In genomic region chr21:44315691-44316208, GRCh38 we compare ENCODE assay signal across 26 cellular contexts. TPM values are rescaled to one million over a fixed set of nuclear protein-coding genes. Genes with fewer than 3 reads are reported as not detected.
DNase-seq lines count a peak whose midpoint lies in the region; ATAC-seq and TF ChIP-seq lines count a peak whose summit lies in the region.
"Had no signal": no experiment of that assay in that cellular context is flagged by ENCODE, and none has a peak within 500 bp of the region (broad histone marks: within the 10 kb centered on the region; RNA-seq: fewer than 3 reads in every experiment).

No MANE protein-coding gene starts in this region.

- no peak overlapping the region for H3K14ac ChIP-seq in H9 (ENCODE audit: insufficient read depth, low read length)

- WGBS in H9 (ENCODE audit: extremely low coverage, insufficient read length, low lambda C conversion rate), result no CpG with 5 or more reads among the region's 16 CpGs

- peaks cover 92% of the 10 kb centered on the region for H3K36me3 ChIP-seq in HUES6 (ENCODE audit: control insufficient read depth, insufficient read depth, low read length)
- H3K36me3 ChIP-seq in iPS-15b (ENCODE audit: control insufficient read depth, insufficient read depth, low read length), result peaks cover 64% of the 10 kb centered on the region

- H2AFZ ChIP-seq in H9 (ENCODE audit: low read length), result no peak overlapping the region

- no peak overlapping the region for H4K8ac ChIP-seq in H9 (replicated peaks; ENCODE audit: insufficient read length, low read depth, low read length)

- H3K9me3 ChIP-seq in HUES6 (ENCODE audit: control insufficient read depth, insufficient read depth, low read depth, low read length) (no peaks in the 10 kb centered on the region), iPS-15b (ENCODE audit: control insufficient read depth, insufficient read depth, low read length) (no peaks in the 10 kb centered on the region), H9 (ENCODE audit: control insufficient read depth, low read depth, low read length) (no peaks in the 10 kb centered on the region)

- no peak overlapping the region for H3K27ac Mint-ChIP-seq in activated CD8-positive, alpha-beta T cell treated with anti-CD3 and anti-CD28 coated beads, Interleukin-2, amount 10 ng/mL, durations not matched to agents 7 days and 5 days
- H3K27ac Mint-ChIP-seq in activated CD8-positive, alpha-beta T cell treated with anti-CD3 and anti-CD28 coated beads for 36 hours, result no peak overlapping the region
- H3K27ac Mint-ChIP-seq in WTC11 (0 out of 2 replicates have a peak overlapping the region, but pooled peaks have one; percentile 8), H9 (peak overlapping the region in 1 of 3 experiments; percentile 89; a peak in 2 of 7 replicates)

- no peaks in the 10 kb centered on the region for H3K79me2 ChIP-seq in H9 (ENCODE audit: insufficient read depth, low read length)

- no peaks in the 10 kb centered on the region for H3K9me3 Mint-ChIP-seq in activated CD8-positive, alpha-beta T cell treated with anti-CD3 and anti-CD28 coated beads, Interleukin-2, amount 10 ng/mL, durations not matched to agents 7 days and 5 days (ENCODE audit: insufficient read depth)
- H3K9me3 Mint-ChIP-seq in activated CD8-positive, alpha-beta T cell treated with anti-CD3 and anti-CD28 coated beads for 36 hours, result no peaks in the 10 kb centered on the region
- no peaks in the 10 kb centered on the region for H3K9me3 Mint-ChIP-seq in WTC11
- H3K9me3 Mint-ChIP-seq in H9, result no peaks in the 10 kb centered on the region
- H3K9me3 Mint-ChIP-seq: CD8-positive, alpha-beta memory T cell had no signal

- H3K27ac ChIP-seq in HUES6 (ENCODE audit: low read depth, low read length), result peak overlapping the region; percentile 77
- no peak overlapping the region for H3K27ac ChIP-seq in H9 (ENCODE audit: insufficient read length, low read depth, low read length)
- H3K27ac ChIP-seq: C4-2B, HL-60, SK-N-MC had no signal

- CTCF ChIA-PET in activated CD8-positive, alpha-beta T cell treated with anti-CD3 and anti-CD28 coated beads, Interleukin-2, amount 10 ng/mL, durations not matched to agents 7 days and 5 days (lab: Charles Lee), result interaction anchor here (0.9 kb wide), 1 partner anchor 17 kb away, joined by 3 read pairs; no protein-coding TSS in a partner anchor
- CTCF ChIA-PET in activated CD8-positive, alpha-beta T cell treated with anti-CD3 and anti-CD28 coated beads for 36 hours (lab: Charles Lee), result no interaction called here
- CTCF ChIA-PET in WTC11 (lab: Charles Lee), result interaction anchor here (1.3 kb wide), 1 partner anchor 13 kb away, joined by 4 read pairs; no protein-coding TSS in a partner anchor

- H3K27me3 Mint-ChIP-seq in activated CD8-positive, alpha-beta T cell treated with anti-CD3 and anti-CD28 coated beads, Interleukin-2, amount 10 ng/mL, durations not matched to agents 7 days and 5 days (ENCODE audit: low read depth), result no peaks in the 10 kb centered on the region
- no peaks in the 10 kb centered on the region for H3K27me3 Mint-ChIP-seq in activated CD8-positive, alpha-beta T cell treated with anti-CD3 and anti-CD28 coated beads for 36 hours
- H3K27me3 Mint-ChIP-seq in WTC11 (ENCODE audit: low read depth), result no peaks in the 10 kb centered on the region
- no peaks in the 10 kb centered on the region for H3K27me3 Mint-ChIP-seq in H9 (ENCODE audit: low read depth)

- H2BK12ac ChIP-seq in H9 (ENCODE audit: insufficient read length, low read depth, low read length), result no peak overlapping the region

- no peak overlapping the region for H2BK120ac ChIP-seq in H9 (ENCODE audit: low read depth, low read length, poor library complexity, severe bottlenecking)

- no peaks in the 10 kb centered on the region for H3K4me1 Mint-ChIP-seq in activated CD8-positive, alpha-beta T cell treated with anti-CD3 and anti-CD28 coated beads, Interleukin-2, amount 10 ng/mL, durations not matched to agents 7 days and 5 days (ENCODE audit: low read depth)
- H3K4me1 Mint-ChIP-seq in activated CD8-positive, alpha-beta T cell treated with anti-CD3 and anti-CD28 coated beads for 36 hours (ENCODE audit: low read depth), result no peaks in the 10 kb centered on the region
- no peaks in the 10 kb centered on the region for H3K4me1 Mint-ChIP-seq in WTC11
- no peaks in the 10 kb centered on the region for H3K4me1 Mint-ChIP-seq in H9

- H4K91ac ChIP-seq in H9 (ENCODE audit: insufficient read length, low read depth, low read length), result no peak overlapping the region

- H3K36me3 Mint-ChIP-seq in activated CD8-positive, alpha-beta T cell treated with anti-CD3 and anti-CD28 coated beads, Interleukin-2, amount 10 ng/mL, durations not matched to agents 7 days and 5 days (ENCODE audit: low read depth), result peaks cover 20% of the 10 kb centered on the region
- peaks cover 9% of the 10 kb centered on the region for H3K36me3 Mint-ChIP-seq in activated CD8-positive, alpha-beta T cell treated with anti-CD3 and anti-CD28 coated beads for 36 hours (ENCODE audit: low read depth)
- H3K36me3 Mint-ChIP-seq in WTC11 (peaks cover 12% of the 10 kb centered on the region), H9 (ENCODE audit: insufficient read depth in 1 of 3, low read depth in 3 of 3) (peaks cover 8 to 27% (median 25%) of the 10 kb centered on the region in 3 experiments)

- no peak overlapping the region for H3K18ac ChIP-seq in H9 (ENCODE audit: insufficient read length, low read depth, low read length)

- no peaks in the 10 kb centered on the region for H3K23me2 ChIP-seq in H9 (ENCODE audit: insufficient read length, low read depth, low read length, poor library complexity, severe bottlenecking)

- no peak overlapping the region for H3T11ph ChIP-seq in H9 (ENCODE audit: low read length)

- no peak overlapping the region for H3K4me2 ChIP-seq in H9 (ENCODE audit: insufficient read depth, insufficient read length, low read length)

- no peaks in the 10 kb centered on the region for H3K4me1 ChIP-seq in HUES6 (ENCODE audit: control insufficient read depth, insufficient read depth, low read length)
- no peaks in the 10 kb centered on the region for H3K4me1 ChIP-seq in iPS-15b (ENCODE audit: control insufficient read depth, insufficient read depth, low read length)
- no peaks in the 10 kb centered on the region for H3K4me1 ChIP-seq in H9 (ENCODE audit: insufficient read depth, low read length)

- no peak overlapping the region for H3K56ac ChIP-seq in H9 (ENCODE audit: insufficient read length, low read depth, low read length)

- intact Hi-C loops in activated CD8-positive, alpha-beta T cell treated with anti-CD3 and anti-CD28 coated beads for 36 hours (cut with micrococcal nuclease), result no loop called here

- no peaks in the 10 kb centered on the region for H3K27me3 ChIP-seq in HUES6 (ENCODE audit: control insufficient read depth, insufficient read depth, low read length)
- H3K27me3 ChIP-seq in iPS-15b (ENCODE audit: control insufficient read depth, insufficient read depth, low read length), result no peaks in the 10 kb centered on the region
- H3K27me3 ChIP-seq in H9 (ENCODE audit: insufficient read depth, low read length), result no peaks in the 10 kb centered on the region

- H3K4me3 ChIP-seq in HUES6 (ENCODE audit: low read depth, low read length) (no peak overlapping the region), iPS-15b (ENCODE audit: low read depth, low read length) (no peak overlapping the region)
- H3K4me3 ChIP-seq: SK-N-MC had no signal

- POLR2A ChIA-PET in activated CD8-positive, alpha-beta T cell treated with anti-CD3 and anti-CD28 coated beads, Interleukin-2, amount 10 ng/mL, durations not matched to agents 7 days and 5 days (lab: Charles Lee), result no interaction called here
- POLR2A ChIA-PET in activated CD8-positive, alpha-beta T cell treated with anti-CD3 and anti-CD28 coated beads for 36 hours (lab: Charles Lee), result interaction anchor here (0.9 to 2.0 kb wide), 4 partner anchors 13 to 23 kb away, joined by 3 to 11 read pairs (median 4); partner anchors contain the start of gene CFAP410
- POLR2A ChIA-PET in WTC11 (lab: Charles Lee), result no interaction called here

- H2BK15ac ChIP-seq in H9 (ENCODE audit: low read depth, low read length), result no peak overlapping the region

- no peak overlapping the region for H3K23ac ChIP-seq in H9 (ENCODE audit: insufficient read length, low read depth, low read length)

- H4K5ac ChIP-seq in H9 (ENCODE audit: insufficient read length, low read depth, low read length), result no peak overlapping the region

- no peaks in the 10 kb centered on the region for H4K20me1 ChIP-seq in H9 (ENCODE audit: control insufficient read depth, insufficient read depth, insufficient read length)

- no peak for TF ChIP-seq CTCF in activated CD8-positive, alpha-beta T cell treated with anti-CD3 and anti-CD28 coated beads for 36 hours (IDR thresholded peaks at IDR 0.05)
- TF ChIP-seq CTCF in WTC11 (IDR thresholded peaks at IDR 0.05) (no peak), H9 (conservative IDR thresholded peaks at IDR 0.05) (no peak)

- H2AK5ac ChIP-seq in H9 (ENCODE audit: insufficient read length, low read length), result no peak overlapping the region

- H3K4ac ChIP-seq in H9 (ENCODE audit: low read depth, low read length), result no peak overlapping the region

- H2BK20ac ChIP-seq in H9 (ENCODE audit: low read depth, low read length, poor library complexity, severe bottlenecking), result no peak overlapping the region

- no peak overlapping the region for H3K9ac ChIP-seq in HUES6 (ENCODE audit: low read length)
- peak overlapping the region; percentile 24 for H3K9ac ChIP-seq in iPS-15b (ENCODE audit: low read depth, low read length)
- H3K9ac ChIP-seq in H9 (ENCODE audit: extremely low read depth, insufficient read length, low read length), result no peak overlapping the region

- H3K79me1 ChIP-seq in H9 (ENCODE audit: insufficient read depth, low read depth, low read length, poor library complexity, severe bottlenecking), result no peaks in the 10 kb centered on the region

- H3K4me3 Mint-ChIP-seq in activated CD8-positive, alpha-beta T cell treated with anti-CD3 and anti-CD28 coated beads, Interleukin-2, amount 10 ng/mL, durations not matched to agents 7 days and 5 days, result no peak overlapping the region
- no peak overlapping the region for H3K4me3 Mint-ChIP-seq in activated CD8-positive, alpha-beta T cell treated with anti-CD3 and anti-CD28 coated beads for 36 hours
- H3K4me3 Mint-ChIP-seq in WTC11 (no peak overlapping the region), H9 (no peak overlapping the region)
- H3K4me3 Mint-ChIP-seq: CD8-positive, alpha-beta memory T cell had no signal

- DNase-seq in activated CD8-positive, alpha-beta T cell treated with anti-CD3 and anti-CD28 coated beads, Interleukin-2, amount 10 ng/mL, durations not matched to agents 7 days and 5 days, result no peak
- DNase-seq in activated CD8-positive, alpha-beta T cell treated with anti-CD3 and anti-CD28 coated beads for 36 hours, result no peak
- DNase-seq in WTC11 (ENCODE audit: low spot score) (no peak), H9 (no peak)
- DNase-seq: Calu3; CD8-positive, alpha-beta memory T cell; EL; GF-D8; KG1; NCI-H1092 treated with DMSO at 0.1 percent for 48 hours; NCI-H1436 treated with DMSO at 0.1 percent for 48 hours; NCI-H2029; NCI-H526 treated with DMSO at 0.1 percent for 48 hours; PC-3; SHP77 treated with DMSO at 0.1 percent for 48 hours; SW 1271 had no signal

- ATAC-seq in activated CD8-positive, alpha-beta T cell treated with anti-CD3 and anti-CD28 coated beads, Interleukin-2, amount 10 ng/mL, durations not matched to agents 7 days and 5 days, result peak; percentile 16
- no peak for ATAC-seq in activated CD8-positive, alpha-beta T cell treated with anti-CD3 and anti-CD28 coated beads for 36 hours
- ATAC-seq in WTC11, result no peak; the same call in 1 of the 2 replicates
- no peak for ATAC-seq in HG03175 (IDR thresholded peaks at IDR 0.05; ENCODE audit: unreplicated experiment)
- ATAC-seq in GM18517 (IDR thresholded peaks at IDR 0.05; ENCODE audit: unreplicated experiment), result no peak
- ATAC-seq: PC-3 had no signal

- no peak overlapping the region for H2BK5ac ChIP-seq in H9 (ENCODE audit: insufficient read length, low read length)

RNA-seq across cellular contexts. Expression of gene PFKL, which starts 15.9 kb away (rescaled TPM):
- 100 to 1,000 TPM; 191 to 199 TPM for total RNA-seq in activated CD8-positive, alpha-beta T cell treated with anti-CD3 and anti-CD28 coated beads, Interleukin-2, amount 10 ng/mL, durations not matched to agents 7 days and 5 days
- 100 to 1,000 TPM; 188 to 200 TPM for total RNA-seq in activated CD8-positive, alpha-beta T cell treated with anti-CD3 and anti-CD28 coated beads for 36 hours
- 134 to 151 TPM (median 143 TPM) in 3 replicates for total RNA-seq in WTC11 (2021)
- total RNA-seq in H9 (2021), result 105 and 107 TPM in 2 replicates

RNA-seq across cellular contexts. Expression of gene CFAP410, which starts 23.4 kb away (rescaled TPM):
- 10 to 100 TPM; 16.8 to 17.4 TPM for total RNA-seq in activated CD8-positive, alpha-beta T cell treated with anti-CD3 and anti-CD28 coated beads, Interleukin-2, amount 10 ng/mL, durations not matched to agents 7 days and 5 days
- 10 to 100 TPM; 17.2 TPM for total RNA-seq in activated CD8-positive, alpha-beta T cell treated with anti-CD3 and anti-CD28 coated beads for 36 hours
- total RNA-seq in WTC11 (2021) (14.0 to 19.3 TPM (median 15.8 TPM) in 3 replicates), H9 (2021) (16.9 and 17.0 TPM in 2 replicates)

RNA-seq across cellular contexts. Expression of gene AIRE, which starts 30.1 kb away (rescaled TPM):
- total RNA-seq in activated CD8-positive, alpha-beta T cell treated with anti-CD3 and anti-CD28 coated beads, Interleukin-2, amount 10 ng/mL, durations not matched to agents 7 days and 5 days, result not detected
- total RNA-seq in activated CD8-positive, alpha-beta T cell treated with anti-CD3 and anti-CD28 coated beads for 36 hours, result not detected
- total RNA-seq in WTC11 (2021) (0.05 to 0.09 TPM in 2 of 3 replicates, not detected in the other), H9 (2021) (0.17 and 0.39 TPM in 2 replicates)
- total RNA-seq: A172; Calu3; CD8-positive, alpha-beta memory T cell; HT-29; PC-3; RPMI7951 had no signal

RNA-seq across cellular contexts. Expression of gene TRPM2, which starts 37.7 kb away (rescaled TPM):
- total RNA-seq in activated CD8-positive, alpha-beta T cell treated with anti-CD3 and anti-CD28 coated beads, Interleukin-2, amount 10 ng/mL, durations not matched to agents 7 days and 5 days, result 10 to 100 TPM; 35.6 to 40.9 TPM
- 1 to 10 TPM; 2.6 to 3.7 TPM for total RNA-seq in activated CD8-positive, alpha-beta T cell treated with anti-CD3 and anti-CD28 coated beads for 36 hours
- total RNA-seq in WTC11 (2021) (0.64 to 1.4 TPM (median 0.92 TPM) in 3 replicates), H9 (2021) (0.11 and 0.68 TPM in 2 replicates)
- total RNA-seq: Calu3, HT-29 had no signal

RNA-seq across cellular contexts. Expression of gene DNMT3L, which starts 54.1 kb away (rescaled TPM):
- not detected for total RNA-seq in activated CD8-positive, alpha-beta T cell treated with anti-CD3 and anti-CD28 coated beads, Interleukin-2, amount 10 ng/mL, durations not matched to agents 7 days and 5 days
- not detected for total RNA-seq in activated CD8-positive, alpha-beta T cell treated with anti-CD3 and anti-CD28 coated beads for 36 hours
- total RNA-seq in WTC11 (2021), result not detected in 3 replicates
- 0.70 and 0.77 TPM in 2 replicates for total RNA-seq in H9 (2021)
- total RNA-seq: A172; Calu3; CD8-positive, alpha-beta memory T cell; HT-29; PC-3 had no signal
